38 cellular contexts compared by ENCODE assay signal in genomic region chr11:111296196-111296595, GRCh38. TPM values are rescaled to one million over a fixed set of nuclear protein-coding genes. Genes with fewer than 3 reads are reported as not detected.
"Had no signal": no experiment of that assay in that cellular context is flagged by ENCODE, and none has a peak within 500 bp of the region (broad histone marks: within the 10 kb centered on the region; RNA-seq: fewer than 3 reads in every experiment).

No MANE protein-coding gene starts in this region.

- H3K4me1 ChIP-seq: foreskin keratinocyte had no signal

- H3K27ac ChIP-seq: adrenal gland, body of pancreas, cardiac muscle cell, coronary artery, dorsolateral prefrontal cortex, foreskin keratinocyte, gastrocnemius medialis had no signal

- H3K36me3 ChIP-seq: adrenal gland, breast epithelium, cardiac muscle cell, gastrocnemius medialis had no signal

- H3K4me3 Mint-ChIP-seq: activated CD4-positive, alpha-beta memory T cell treated with anti-CD3 and anti-CD28 coated beads for 36 hours; activated CD4-positive, alpha-beta T cell treated with anti-CD3 and anti-CD28 coated beads for 36 hours; activated CD4-positive, alpha-beta T cell treated with anti-CD3 and anti-CD28 coated beads, Interleukin-2, amount 10 ng/mL, durations not matched to agents 24 days and 14 days; activated CD8-positive, alpha-beta memory T cell treated with anti-CD3 and anti-CD28 coated beads, Interleukin-2, amount 10 ng/mL, durations not matched to agents 7 days and 5 days; activated CD8-positive, alpha-beta T cell treated with anti-CD3 and anti-CD28 coated beads, Interleukin-2, amount 10 ng/mL, durations not matched to agents 7 days and 5 days; activated naive CD4-positive, alpha-beta T cell treated with anti-CD3 and anti-CD28 coated beads for 36 hours; activated naive CD4-positive, alpha-beta T cell treated with anti-CD3 and anti-CD28 coated beads, Interleukin-2, amount 50 U/mL, for 24 hours; activated naive CD8-positive, alpha-beta T cell treated with anti-CD3 and anti-CD28 coated beads for 36 hours; activated naive CD8-positive, alpha-beta T cell treated with anti-CD3 and anti-CD28 coated beads, Interleukin-2, amount 50 U/mL, for 24 hours; activated T-helper 1 cell treated with anti-CD3 and anti-CD28 coated beads, Interleukin-12 subunit alpha, Interleukin-12 subunit beta, Interleukin-2, Interleukin-4 antibody, amounts not matched to agents 30 ng/mL and 10 ng/mL and 1 ng/mL, durations not matched to agents 14 hours and 24 hours and 36 hours; dendritic cell treated with granulocyte-macrophage colony-stimulating factor and Interleukin-4, amounts not matched to agents 40 ng/mL and 50 ng/mL, for 4 days; endodermal cell had no signal

- H3K36me3 Mint-ChIP-seq: activated CD4-positive, alpha-beta memory T cell treated with anti-CD3 and anti-CD28 coated beads for 36 hours; activated CD8-positive, alpha-beta memory T cell treated with anti-CD3 and anti-CD28 coated beads, Interleukin-2, amount 10 ng/mL, durations not matched to agents 7 days and 5 days; activated naive CD4-positive, alpha-beta T cell treated with anti-CD3 and anti-CD28 coated beads, Interleukin-2, amount 50 U/mL, for 24 hours; activated naive CD8-positive, alpha-beta T cell treated with anti-CD3 and anti-CD28 coated beads for 36 hours had no signal

- H3K9me3 Mint-ChIP-seq: activated CD4-positive, alpha-beta memory T cell treated with anti-CD3 and anti-CD28 coated beads for 36 hours; activated CD4-positive, alpha-beta T cell treated with anti-CD3 and anti-CD28 coated beads, Interleukin-2, amount 10 ng/mL, durations not matched to agents 24 days and 14 days; activated naive CD4-positive, alpha-beta T cell treated with anti-CD3 and anti-CD28 coated beads, Interleukin-2, amount 50 U/mL, for 24 hours; activated naive CD8-positive, alpha-beta T cell treated with anti-CD3 and anti-CD28 coated beads for 36 hours; activated naive CD8-positive, alpha-beta T cell treated with anti-CD3 and anti-CD28 coated beads, Interleukin-2, amount 50 U/mL, for 24 hours; activated T-helper 1 cell treated with anti-CD3 and anti-CD28 coated beads, Interleukin-12 subunit alpha, Interleukin-12 subunit beta, Interleukin-2, Interleukin-4 antibody, amounts not matched to agents 30 ng/mL and 10 ng/mL and 1 ng/mL, durations not matched to agents 14 hours and 24 hours and 36 hours; activated T-helper 2 cell treated with anti-CD3 and anti-CD28 coated beads, Interferon-gamma antibody, Interleukin-2, Interleukin-4, amounts not matched to agents 10 μg/mL and 5 μg/mL and 100 μg/mL, durations not matched to agents 14 hours and 24 hours and 36 hours; dendritic cell treated with granulocyte-macrophage colony-stimulating factor and Interleukin-4, amounts not matched to agents 40 ng/mL and 50 ng/mL, for 4 days had no signal

- H3K27me3 ChIP-seq: adrenal gland, body of pancreas, breast epithelium, dorsolateral prefrontal cortex, gastrocnemius medialis had no signal

- DNase-seq: activated CD4-positive, alpha-beta memory T cell treated with anti-CD3 and anti-CD28 coated beads for 36 hours; activated CD4-positive, alpha-beta T cell treated with anti-CD3 and anti-CD28 coated beads for 36 hours; activated CD4-positive, CD25-positive, alpha-beta regulatory T cell; activated CD4-positive, CD25-positive, alpha-beta regulatory T cell treated with anti-CD3 and anti-CD28 coated beads, Interleukin-2, amount 50 U/mL, for 72 hours; activated CD8-positive, alpha-beta memory T cell treated with anti-CD3 and anti-CD28 coated beads, Interleukin-2, amount 10 ng/mL, durations not matched to agents 7 days and 5 days; activated CD8-positive, alpha-beta memory T cell treated with anti-CD3 and anti-CD28 coated beads, Interleukin-2, amount 50 U/mL, for 4 hours; activated CD8-positive, alpha-beta T cell treated with anti-CD3 and anti-CD28 coated beads, Interleukin-2, amount 10 ng/mL, durations not matched to agents 7 days and 5 days; activated effector memory CD4-positive, alpha-beta T cell treated with anti-CD3 and anti-CD28 coated beads, Interleukin-2, amount 50 U/mL, for 16 hours; activated naive CD4-positive, alpha-beta T cell treated with anti-CD3 and anti-CD28 coated beads for 36 hours; activated naive CD8-positive, alpha-beta T cell treated with anti-CD3 and anti-CD28 coated beads for 36 hours; activated naive CD8-positive, alpha-beta T cell treated with anti-CD3 and anti-CD28 coated beads, Interleukin-2, amount 50 U/mL, for 24 hours; activated T-cell treated with anti-CD3 and anti-CD28 coated beads, Interleukin-2, amount 50 U/mL, for 1 hour; activated T-cell treated with anti-CD3 and anti-CD28 coated beads, Interleukin-2, amount 50 U/mL, for 48 hours; adrenal gland; amygdala; aorta; body of pancreas; central memory CD4-positive, alpha-beta T cell; cerebellar nuclear complex; dorsolateral prefrontal cortex; effector memory CD4-positive, alpha-beta T cell; endodermal cell; foreskin keratinocyte; gastrocnemius medialis; glutamatergic neuron; T-helper 2 cell had no signal

- H3K4me3 ChIP-seq: adrenal gland, body of pancreas, breast epithelium, cardiac muscle cell, coronary artery, dorsolateral prefrontal cortex, gastrocnemius medialis had no signal

- H3K9me3 ChIP-seq: adrenal gland, body of pancreas, breast epithelium, gastrocnemius medialis had no signal

- H3K27ac Mint-ChIP-seq: activated CD4-positive, alpha-beta memory T cell treated with anti-CD3 and anti-CD28 coated beads for 36 hours; activated CD4-positive, alpha-beta T cell treated with anti-CD3 and anti-CD28 coated beads for 36 hours; activated CD4-positive, alpha-beta T cell treated with anti-CD3 and anti-CD28 coated beads, Interleukin-2, amount 10 ng/mL, durations not matched to agents 24 days and 14 days; activated CD8-positive, alpha-beta memory T cell treated with anti-CD3 and anti-CD28 coated beads, Interleukin-2, amount 10 ng/mL, durations not matched to agents 7 days and 5 days; activated CD8-positive, alpha-beta T cell treated with anti-CD3 and anti-CD28 coated beads, Interleukin-2, amount 10 ng/mL, durations not matched to agents 7 days and 5 days; activated naive CD4-positive, alpha-beta T cell treated with anti-CD3 and anti-CD28 coated beads for 36 hours; activated naive CD4-positive, alpha-beta T cell treated with anti-CD3 and anti-CD28 coated beads, Interleukin-2, amount 50 U/mL, for 24 hours; activated naive CD8-positive, alpha-beta T cell treated with anti-CD3 and anti-CD28 coated beads for 36 hours; activated naive CD8-positive, alpha-beta T cell treated with anti-CD3 and anti-CD28 coated beads, Interleukin-2, amount 50 U/mL, for 24 hours; activated T-helper 1 cell treated with anti-CD3 and anti-CD28 coated beads, Interleukin-12 subunit alpha, Interleukin-12 subunit beta, Interleukin-2, Interleukin-4 antibody, amounts not matched to agents 30 ng/mL and 10 ng/mL and 1 ng/mL, durations not matched to agents 14 hours and 24 hours and 36 hours; activated T-helper 2 cell treated with anti-CD3 and anti-CD28 coated beads, Interferon-gamma antibody, Interleukin-2, Interleukin-4, amounts not matched to agents 10 μg/mL and 5 μg/mL and 100 μg/mL, durations not matched to agents 14 hours and 24 hours and 36 hours; dendritic cell treated with granulocyte-macrophage colony-stimulating factor and Interleukin-4, amounts not matched to agents 40 ng/mL and 50 ng/mL, for 4 days; endodermal cell had no signal

- H3K4me1 Mint-ChIP-seq: activated naive CD8-positive, alpha-beta T cell treated with anti-CD3 and anti-CD28 coated beads for 36 hours had no signal

RNA-seq across cellular contexts. Expression of gene POU2AF3, which starts 2.1 kb away (rescaled TPM):
- total RNA-seq: activated CD4-positive, alpha-beta memory T cell treated with anti-CD3 and anti-CD28 coated beads for 36 hours; activated CD4-positive, alpha-beta T cell treated with anti-CD3 and anti-CD28 coated beads for 36 hours; activated CD8-positive, alpha-beta memory T cell treated with anti-CD3 and anti-CD28 coated beads for 36 hours; activated CD8-positive, alpha-beta memory T cell treated with anti-CD3 and anti-CD28 coated beads, Interleukin-2, amount 10 ng/mL, durations not matched to agents 7 days and 5 days; activated CD8-positive, alpha-beta T cell treated with anti-CD3 and anti-CD28 coated beads, Interleukin-2, amount 10 ng/mL, durations not matched to agents 7 days and 5 days; activated naive CD4-positive, alpha-beta T cell treated with anti-CD3 and anti-CD28 coated beads for 36 hours; activated naive CD8-positive, alpha-beta T cell treated with anti-CD3 and anti-CD28 coated beads for 36 hours; activated T-helper 2 cell treated with anti-CD3 and anti-CD28 coated beads, Interferon-gamma antibody, Interleukin-2, Interleukin-4, amounts not matched to agents 10 μg/mL and 5 μg/mL and 100 μg/mL, durations not matched to agents 14 hours and 24 hours and 36 hours; foreskin keratinocyte; T-helper 1 cell treated with Interleukin-12 subunit alpha and Interleukin-12 subunit beta and Interleukin-4 antibody, amounts not matched to agents 30 ng/mL and 1 ng/mL, for 36 hours had no signal
- polyA plus RNA-seq: foreskin keratinocyte had no signal

RNA-seq across cellular contexts. Expression of gene POU2AF2, which starts 50.7 kb away (rescaled TPM):
- total RNA-seq: activated CD4-positive, alpha-beta memory T cell treated with anti-CD3 and anti-CD28 coated beads for 36 hours; activated CD8-positive, alpha-beta memory T cell treated with anti-CD3 and anti-CD28 coated beads for 36 hours; activated CD8-positive, alpha-beta memory T cell treated with anti-CD3 and anti-CD28 coated beads, Interleukin-2, amount 10 ng/mL, durations not matched to agents 7 days and 5 days; activated CD8-positive, alpha-beta T cell treated with anti-CD3 and anti-CD28 coated beads, Interleukin-2, amount 10 ng/mL, durations not matched to agents 7 days and 5 days; activated naive CD4-positive, alpha-beta T cell treated with anti-CD3 and anti-CD28 coated beads for 36 hours; activated naive CD8-positive, alpha-beta T cell treated with anti-CD3 and anti-CD28 coated beads for 36 hours; activated T-helper 1 cell treated with anti-CD3 and anti-CD28 coated beads, Interleukin-12 subunit alpha, Interleukin-12 subunit beta, Interleukin-2, Interleukin-4 antibody, amounts not matched to agents 30 ng/mL and 10 ng/mL and 1 ng/mL, durations not matched to agents 14 hours and 24 hours and 36 hours; activated T-helper 2 cell treated with anti-CD3 and anti-CD28 coated beads, Interferon-gamma antibody, Interleukin-2, Interleukin-4, amounts not matched to agents 10 μg/mL and 5 μg/mL and 100 μg/mL, durations not matched to agents 14 hours and 24 hours and 36 hours; adrenal gland; aorta; body of pancreas; cardiac muscle cell; dorsolateral prefrontal cortex; endodermal cell; epithelial cell of proximal tubule; esophagus mucosa; foreskin keratinocyte; T-helper 1 cell treated with Interleukin-12 subunit alpha and Interleukin-12 subunit beta and Interleukin-4 antibody, amounts not matched to agents 30 ng/mL and 1 ng/mL, for 36 hours had no signal
- polyA plus RNA-seq: aorta, cardiac muscle cell, foreskin keratinocyte had no signal
